Comparison of ENCODE assay signal across 8 cellular contexts in genomic region chr17:2084766-2085647, GRCh38. TPM values are rescaled to one million over a fixed set of nuclear protein-coding genes. Genes with fewer than 3 reads are reported as not detected.
A peak's percentile ranks its signal among the peaks of the same experiment; 100 is the strongest.
DNase-seq lines count a peak whose midpoint lies in the region; ATAC-seq and TF ChIP-seq lines count a peak whose summit lies in the region.

No MANE protein-coding gene starts in this region.

- no peak overlapping the region for H3K4me3 ChIP-seq in BE2C (ENCODE audit: low read depth, low read length)
- H3K4me3 ChIP-seq in fibroblast of mammary gland (ENCODE audit: control insufficient read depth, low read depth, low read length): no peak overlapping the region

- TF ChIP-seq CTCF in BE2C (IDR thresholded peaks at IDR 0.05; ENCODE audit: low read depth, low read length): no peak
- no peak for TF ChIP-seq CTCF in fibroblast of mammary gland (conservative IDR thresholded peaks at IDR 0.05; ENCODE audit: control insufficient read depth, insufficient read depth, low read depth, low read length)

- DNase-seq in BE2C (peak; percentile 39), fibroblast of mammary gland (ENCODE audit: low read depth) (peak; percentile 95), non-pigmented ciliary epithelial cell (ENCODE audit: low read depth) (peak; percentile 63), activated gamma-delta T cell (lab: John Stamatoyannopoulos, UW) (no peak), SW 1271 (lab: John Stamatoyannopoulos, UW) (no peak), NCI-H187 treated with DMSO at 0.1 percent for 48 hours (lab: John Stamatoyannopoulos, UW) (no peak)

- ATAC-seq in HG03442 (IDR thresholded peaks at IDR 0.05; ENCODE audit: unreplicated experiment): no peak

- peaks cover 23% of the 10 kb centered on the region for H3K4me1 ChIP-seq in BE2C

- H3K27me3 ChIP-seq in BE2C: no peaks in the 10 kb centered on the region

- no peaks in the 10 kb centered on the region for H3K9me3 ChIP-seq in BE2C

- H3K36me3 ChIP-seq in BE2C: no peaks in the 10 kb centered on the region

TF ChIP-seq in PFSK-1, 5 proteins besides CTCF, POLR2A, EP300 and RAD21:
- TF ChIP-seq TAF1 (IDR thresholded peaks at IDR 0.05; ENCODE audit: borderline replicate concordance, insufficient read depth, low read length): peak; percentile 60; the same call in 1 of the 2 replicates
- TF ChIP-seq FOXP2 (optimal IDR thresholded peaks at IDR 0.05; ENCODE audit: borderline replicate concordance, extremely low read depth, extremely low read length, insufficient read depth): peak; percentile 97
- no peak for TF ChIP-seq POLR2AphosphoS5 (IDR thresholded peaks at IDR 0.05; ENCODE audit: low read depth, low read length)
- peak; percentile 95; the same call in 1 of the 2 replicates for TF ChIP-seq SIN3A (IDR thresholded peaks at IDR 0.05; ENCODE audit: borderline replicate concordance, insufficient read depth, low read length)
- TF ChIP-seq REST (IDR thresholded peaks at IDR 0.05; ENCODE audit: insufficient read depth in 1 of 2, low read depth in 2 of 2, low read length in 2 of 2): 0 out of 4 replicates have a peak, but pooled peaks of 1 of the 2 experiments have one; percentile 68

RNA-seq across cellular contexts. Expression of gene HIC1, which starts 30.1 kb away (rescaled TPM):
- 1.3 TPM for polyA plus RNA-seq in BE2C (2012; ENCODE audit: insufficient read depth, insufficient read length, low read depth)
- polyA plus RNA-seq in PFSK-1 (2012; ENCODE audit: insufficient read length, low read depth): 49.7 TPM

RNA-seq across cellular contexts. Expression of gene OVCA2, which starts 43.2 kb away (rescaled TPM):
- 45.7 TPM for polyA plus RNA-seq in BE2C (2012; ENCODE audit: insufficient read depth, insufficient read length, low read depth)
- polyA plus RNA-seq in PFSK-1 (2012; ENCODE audit: insufficient read length, low read depth): 53.8 TPM

RNA-seq across cellular contexts. Expression of gene DPH1, which starts 55.1 kb away (rescaled TPM):
- polyA plus RNA-seq in BE2C (2012; ENCODE audit: insufficient read depth, insufficient read length, low read depth): 130 TPM
- 92.9 TPM for polyA plus RNA-seq in PFSK-1 (2012; ENCODE audit: insufficient read length, low read depth)

RNA-seq across cellular contexts. Expression of gene RTN4RL1, which starts 59.9 kb away (rescaled TPM):
- 4.8 TPM for polyA plus RNA-seq in BE2C (2012; ENCODE audit: insufficient read depth, insufficient read length, low read depth)
- 0.28 TPM for polyA plus RNA-seq in PFSK-1 (2012; ENCODE audit: insufficient read length, low read depth)

Comparison
In these comparisons a context has a peak if more than half of its experiments do, and no peak if none do; other contexts are left out.
1. DNase-seq: peak in BE2C (single experiment), fibroblast of mammary gland (single experiment) and non-pigmented ciliary epithelial cell (single experiment); none in activated gamma-delta T cell (single experiment), SW 1271 (0 of 2) and NCI-H187 treated with DMSO at 0.1 percent for 48 hours (single experiment).